Comparison of ENCODE assay signal across 8 cellular contexts in genomic region chr15:33309602-33310276, GRCh38. TPM values are rescaled to one million over a fixed set of nuclear protein-coding genes. Genes with fewer than 3 reads are reported as not detected.
A peak's percentile ranks its signal among the peaks of the same experiment; 100 is the strongest.
DNase-seq lines count a peak whose midpoint lies in the region; ATAC-seq and TF ChIP-seq lines count a peak whose summit lies in the region.

No MANE protein-coding gene starts in this region.

- in situ Hi-C loops in GM13977 (cut with MboI; ENCODE audit: low pct_unique_long_range_greater_than_20kb, low sequenced_read_pairs, unreplicated experiment): no loop called here

- DNase-seq in GM13977 (ENCODE audit: low spot score) (peak; percentile 36), NCI-H2227 (lab: John Stamatoyannopoulos, UW; ENCODE audit: unreplicated experiment) (peak; percentile 55), epithelial cell of proximal tubule (ENCODE audit: low read depth) (no peak), posterior vena cava (ENCODE audit: low spot score) (peak; percentile 83), hepatic stellate cell (ENCODE audit: low spot score) (no peak), NCI-H1105 (lab: John Stamatoyannopoulos, UW) (no peak)

- ATAC-seq in GM18517 (IDR thresholded peaks at IDR 0.05; ENCODE audit: unreplicated experiment) (no peak), HG03439 (IDR thresholded peaks at IDR 0.05; ENCODE audit: unreplicated experiment) (no peak)

- no peak overlapping the region for H3K4me3 ChIP-seq in epithelial cell of proximal tubule (ENCODE audit: low read depth, low read length)

- TF ChIP-seq CTCF in GM13977 (IDR thresholded peaks at IDR 0.05; ENCODE audit: extremely low read depth, insufficient read depth, missing control alignments) (peak; percentile 40), epithelial cell of proximal tubule (conservative IDR thresholded peaks at IDR 0.05; ENCODE audit: low read depth, low read length) (peak; percentile 70)

- intact Hi-C loops in posterior vena cava (cut with DNase I): loop anchor here in 1 of 2 donors (10.0 kb wide), 1 partner anchor 295 kb away; no protein-coding TSS in a partner anchor

RNA-seq across cellular contexts. Expression of gene RYR3, which starts 1.0 kb away (rescaled TPM):
- total RNA-seq in epithelial cell of proximal tubule (0.75 TPM in 1 of 2 replicates, not detected in the other), posterior vena cava (1 to 10 TPM; 9.7 to 9.9 TPM)

Comparison
In these comparisons a context has a peak if more than half of its experiments do, and no peak if none do; other contexts are left out.
1. DNase-seq: peak in GM13977 (single experiment), NCI-H2227 (single experiment) and posterior vena cava (single experiment); none in epithelial cell of proximal tubule (single experiment), hepatic stellate cell (single experiment) and NCI-H1105 (single experiment).